ENCODE assay signal across 8 cellular contexts in the genomic region with DNA sequence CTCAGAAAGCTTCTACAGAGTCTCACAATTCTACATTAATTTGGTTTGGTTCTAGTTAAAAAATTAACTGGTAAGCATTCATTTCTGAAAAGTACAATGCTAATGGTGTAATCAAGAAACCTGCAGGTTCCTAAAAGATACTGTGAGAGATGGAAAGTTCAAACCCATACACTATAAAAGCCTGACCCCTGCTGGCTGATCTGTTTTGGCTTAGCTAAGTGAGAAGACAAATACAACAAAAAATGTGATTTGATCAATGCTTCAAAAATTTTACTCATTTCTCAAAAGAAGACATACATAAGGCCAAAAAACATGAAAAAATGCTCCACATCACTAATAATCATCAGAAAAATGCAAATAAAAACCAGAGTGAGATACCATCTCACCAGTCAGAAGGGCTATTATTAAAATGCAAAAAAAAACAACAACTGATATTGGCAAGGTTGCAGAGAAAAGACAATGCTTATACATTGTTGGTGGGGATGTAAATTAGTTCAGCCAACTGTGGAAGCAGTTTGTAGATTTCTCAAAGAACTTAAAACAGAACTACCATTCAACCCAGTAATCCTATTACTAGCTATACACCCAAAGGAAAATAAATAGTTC.
DNase-seq lines count a peak whose midpoint lies in the region; ATAC-seq and TF ChIP-seq lines count a peak whose summit lies in the region.

No MANE protein-coding gene starts in this region.

- POLR2A ChIA-PET in PC-9 (lab: Charles Lee; ENCODE audit: unreplicated experiment), result no interaction called here

- no peaks in the 10 kb centered on the region for H4K20me1 ChIP-seq in PC-9 (ENCODE audit: insufficient read depth)

- H3K36me3 ChIP-seq in cardiac muscle cell (no peaks in the 10 kb centered on the region), PC-9 (ENCODE audit: low read depth) (no peaks in the 10 kb centered on the region), lung (ENCODE audit: control insufficient read depth in 2 of 2, insufficient read depth in 2 of 2, low read length in 2 of 2) (no peaks in the 10 kb centered on the region), H7 (replicated peaks; ENCODE audit: control insufficient read depth, insufficient read depth, low read length) (no peaks in the 10 kb centered on the region)

- CTCF ChIA-PET in PC-9 (lab: Charles Lee), result interaction anchor here (0.9 to 1.4 kb wide), 3 partner anchors 19 to 383 kb away, joined by 3 to 9 read pairs (median 4); no protein-coding TSS in a partner anchor

- DNase-seq in cardiac muscle cell (ENCODE audit: low read depth in 1 of 2, low spot score in 1 of 2), result peak; percentile 69 to 70
- no peak for DNase-seq in Right ventricle myocardium superior
- DNase-seq in PC-9, result peak; percentile 22 to 54
- peak; percentile 80 for DNase-seq in choroid plexus epithelial cell (ENCODE audit: low read depth)
- no peak for DNase-seq in lung (ENCODE audit: low spot score)
- DNase-seq in H7, result no peak

- H3K79me2 ChIP-seq in PC-9 (ENCODE audit: low read depth), result no peaks in the 10 kb centered on the region

- TF ChIP-seq CTCF in cardiac muscle cell (IDR thresholded peaks at IDR 0.05; ENCODE audit: low read depth, low read length) (peak; percentile 70), PC-9 (conservative IDR thresholded peaks at IDR 0.05) (peak; percentile 86), choroid plexus epithelial cell (conservative IDR thresholded peaks at IDR 0.05; ENCODE audit: low read depth, low read length) (peak; percentile 78), lung (IDR thresholded peaks at IDR 0.05; ENCODE audit: control extremely low read depth, extremely low read depth) (peak; percentile 25)

- no peaks in the 10 kb centered on the region for H3K9me2 ChIP-seq in PC-9 (ENCODE audit: insufficient read depth)

- no peak overlapping the region for H3K4me3 ChIP-seq in cardiac muscle cell
- H3K4me3 ChIP-seq in PC-9, result no peak overlapping the region
- no peak overlapping the region for H3K4me3 ChIP-seq in choroid plexus epithelial cell (ENCODE audit: low read depth, low read length)
- H3K4me3 ChIP-seq in lung, result no peak overlapping the region
- no peak overlapping the region for H3K4me3 ChIP-seq in H7 (ENCODE audit: insufficient read depth, low read depth, low read length)

- H3K4me2 ChIP-seq in PC-9, result no peak overlapping the region

- intact Hi-C loops in Right ventricle myocardium superior (cut with DNase I) (no loop called here), PC-9 (cut with micrococcal nuclease; ENCODE audit: unreplicated experiment) (loop anchor here (1.0 to 2.0 kb wide), 3 partner anchors 19 to 384 kb away; no protein-coding TSS in a partner anchor)

- H3K27ac ChIP-seq in cardiac muscle cell (no peak overlapping the region), PC-9 (no peak overlapping the region), lung (ENCODE audit: low read depth in 1 of 2, low read length in 1 of 2) (no peak overlapping the region)

- no TSS peak for BruUV-seq in PC-9 (replicated peaks; lab: Mats Ljungman, UMichigan)

- no peaks in the 10 kb centered on the region for H3K9me3 ChIP-seq in cardiac muscle cell (ENCODE audit: low read depth)
- H3K9me3 ChIP-seq in PC-9 (ENCODE audit: insufficient read depth, low read depth), result no peaks in the 10 kb centered on the region
- no peaks in the 10 kb centered on the region for H3K9me3 ChIP-seq in lung (ENCODE audit: control insufficient read depth in 2 of 2, insufficient read depth in 1 of 2, low read length in 1 of 2)

- H3K4me1 ChIP-seq in cardiac muscle cell (ENCODE audit: low read depth) (no peaks in the 10 kb centered on the region), PC-9 (replicated peaks; ENCODE audit: insufficient read depth) (no peaks in the 10 kb centered on the region), lung (ENCODE audit: control insufficient read depth in 2 of 2, insufficient read depth in 2 of 2, low read length in 2 of 2) (no peaks in the 10 kb centered on the region)

- H3F3A ChIP-seq in PC-9 (ENCODE audit: insufficient read depth, low read depth), result no peaks in the 10 kb centered on the region

- no peak overlapping the region for H2AFZ ChIP-seq in PC-9

- ATAC-seq in Right ventricle myocardium superior (ENCODE audit: poor library complexity) (no peak), HG02870 (IDR thresholded peaks at IDR 0.05; ENCODE audit: unreplicated experiment) (peak; percentile 65), lung (ENCODE audit: insufficient read depth, low FRiP score) (no peak), HG03139 (IDR thresholded peaks at IDR 0.05; ENCODE audit: unreplicated experiment) (no peak)

- H3K27me3 ChIP-seq in cardiac muscle cell (no peaks in the 10 kb centered on the region), PC-9 (ENCODE audit: insufficient read depth, low read depth) (no peaks in the 10 kb centered on the region), lung (ENCODE audit: control insufficient read depth, insufficient read depth) (no peaks in the 10 kb centered on the region), H7 (ENCODE audit: control insufficient read depth, insufficient read depth, low read length) (no peaks in the 10 kb centered on the region)

Comparison
In these comparisons a context has a peak if more than half of its experiments do, and no peak if none do; other contexts are left out.
1. DNase-seq: peak in cardiac muscle cell (2 of 2), PC-9 (2 of 2) and choroid plexus epithelial cell (single experiment); none in Right ventricle myocardium superior (single experiment), lung (single experiment) and H7 (single experiment).
2. CTCF ChIP-seq: peak in every context shown above with its lines; median percentile 86 in PC-9; 78 in choroid plexus epithelial cell; 70 in cardiac muscle cell; 25 in lung.